Comparison of ENCODE assay signal across 19 cellular contexts in genomic region chr11:125542709-125543108, GRCh38. TPM values are rescaled to one million over a fixed set of nuclear protein-coding genes. Genes with fewer than 3 reads are reported as not detected.
"Had no signal": no experiment of that assay in that cellular context is flagged by ENCODE, and none has a peak within 500 bp of the region (broad histone marks: within the 10 kb centered on the region; RNA-seq: fewer than 3 reads in every experiment).

No MANE protein-coding gene starts in this region.

- H3K27ac Mint-ChIP-seq: naive thymus-derived CD8-positive, alpha-beta T cell; stimulated activated naive B cell treated with anti-CD40 and anti-IgM and Interleukin-4, amounts not matched to agents 10 μg/mL and 1 μg/mL and 100 μg/mL, for 72 hours; stimulated activated naive CD8-positive, alpha-beta T cell treated with anti-CD3 and anti-CD28 coated beads, Interleukin-15, amount 100 ng/mL, for 72 hours had no signal

- H3K27me3 Mint-ChIP-seq: naive thymus-derived CD8-positive, alpha-beta T cell; stimulated activated naive B cell treated with anti-CD40 and anti-IgM and Interleukin-4, amounts not matched to agents 10 μg/mL and 1 μg/mL and 100 μg/mL, for 72 hours; stimulated activated naive CD8-positive, alpha-beta T cell treated with anti-CD3 and anti-CD28 coated beads, Interleukin-15, amount 100 ng/mL, for 72 hours had no signal

- H3K4me3 Mint-ChIP-seq: naive thymus-derived CD8-positive, alpha-beta T cell; stimulated activated naive B cell treated with anti-CD40 and anti-IgM and Interleukin-4, amounts not matched to agents 10 μg/mL and 1 μg/mL and 100 μg/mL, for 72 hours; stimulated activated naive CD8-positive, alpha-beta T cell treated with anti-CD3 and anti-CD28 coated beads, Interleukin-15, amount 100 ng/mL, for 72 hours had no signal

- H3K36me3 ChIP-seq: colonic mucosa, neutrophil, tibial nerve had no signal

- FAIRE-seq: endothelial cell of umbilical vein had no signal

- DNase-seq: colonic mucosa; dermis blood vessel endothelial cell; foreskin keratinocyte; head of caudate nucleus; mammary epithelial cell; mucosa of descending colon; naive thymus-derived CD8-positive, alpha-beta T cell; posterior cingulate gyrus; stimulated activated CD4-positive, alpha-beta T cell treated with anti-CD3 and anti-CD28 coated beads, Interleukin-2, amount 100 ng/mL, for 24 hours; stimulated activated CD4-positive, alpha-beta T cell treated with anti-CD3 and anti-CD28 coated beads, Interleukin-4, amount 100 ng/mL, for 4 hours; stimulated activated naive B cell treated with anti-CD40 and anti-IgM and Interleukin-4, amounts not matched to agents 10 μg/mL and 1 μg/mL and 100 μg/mL, for 72 hours; stimulated activated naive CD8-positive, alpha-beta T cell treated with anti-CD3 and anti-CD28 coated beads, Interleukin-15, amount 100 ng/mL, for 72 hours; testis had no signal

- ATAC-seq: foreskin keratinocyte; left lobe of liver; mucosa of descending colon; naive thymus-derived CD8-positive, alpha-beta T cell; sciatic nerve; stimulated activated naive CD8-positive, alpha-beta T cell treated with anti-CD3 and anti-CD28 coated beads, Interleukin-15, amount 100 ng/mL, for 72 hours had no signal

- H3K4me1 ChIP-seq: colonic mucosa, foreskin keratinocyte, testis, tibial nerve had no signal

- H3K4me1 Mint-ChIP-seq: naive thymus-derived CD8-positive, alpha-beta T cell; stimulated activated naive B cell treated with anti-CD40 and anti-IgM and Interleukin-4, amounts not matched to agents 10 μg/mL and 1 μg/mL and 100 μg/mL, for 72 hours; stimulated activated naive CD8-positive, alpha-beta T cell treated with anti-CD3 and anti-CD28 coated beads, Interleukin-15, amount 100 ng/mL, for 72 hours had no signal

- H3K4me3 ChIP-seq: colonic mucosa, hepatocyte, mucosa of descending colon, testis, tibial nerve had no signal

- H3K27ac ChIP-seq: colonic mucosa, foreskin keratinocyte, hepatocyte, neutrophil, testis, tibial nerve had no signal

- H3K9me3 ChIP-seq: colonic mucosa, neutrophil, testis had no signal

RNA-seq across cellular contexts. Expression of gene FEZ1, which starts 46.6 kb away (rescaled TPM):
- total RNA-seq: naive thymus-derived CD8-positive, alpha-beta T cell had no signal
